2 cellular contexts compared by ENCODE assay signal in the genomic region with DNA sequence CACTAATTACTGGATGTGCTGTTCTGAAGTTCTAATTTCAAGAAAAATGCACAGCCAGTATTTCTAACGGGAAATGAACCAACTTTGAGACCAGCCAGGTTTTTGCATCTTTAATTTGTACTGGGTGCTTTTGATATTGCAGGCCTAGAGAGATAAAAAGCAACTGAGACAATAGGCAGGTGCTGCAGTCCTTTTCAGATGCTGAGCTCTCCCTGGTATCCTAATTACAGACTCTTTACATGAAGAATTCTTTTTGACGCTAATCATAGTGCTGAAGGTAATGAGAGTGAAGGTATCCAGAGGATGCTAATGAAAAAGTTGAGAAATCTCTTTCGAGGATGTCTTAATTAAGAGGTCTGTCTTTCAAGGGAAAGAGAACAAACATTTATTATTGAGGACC.
TF ChIP-seq lines count a peak whose summit lies in the region.

No MANE protein-coding gene starts in this region.

TF ChIP-seq in GM23338, 12 proteins besides CTCF, POLR2A, EP300 and RAD21 (continued from another document):
- TF ChIP-seq, protein P1, sequence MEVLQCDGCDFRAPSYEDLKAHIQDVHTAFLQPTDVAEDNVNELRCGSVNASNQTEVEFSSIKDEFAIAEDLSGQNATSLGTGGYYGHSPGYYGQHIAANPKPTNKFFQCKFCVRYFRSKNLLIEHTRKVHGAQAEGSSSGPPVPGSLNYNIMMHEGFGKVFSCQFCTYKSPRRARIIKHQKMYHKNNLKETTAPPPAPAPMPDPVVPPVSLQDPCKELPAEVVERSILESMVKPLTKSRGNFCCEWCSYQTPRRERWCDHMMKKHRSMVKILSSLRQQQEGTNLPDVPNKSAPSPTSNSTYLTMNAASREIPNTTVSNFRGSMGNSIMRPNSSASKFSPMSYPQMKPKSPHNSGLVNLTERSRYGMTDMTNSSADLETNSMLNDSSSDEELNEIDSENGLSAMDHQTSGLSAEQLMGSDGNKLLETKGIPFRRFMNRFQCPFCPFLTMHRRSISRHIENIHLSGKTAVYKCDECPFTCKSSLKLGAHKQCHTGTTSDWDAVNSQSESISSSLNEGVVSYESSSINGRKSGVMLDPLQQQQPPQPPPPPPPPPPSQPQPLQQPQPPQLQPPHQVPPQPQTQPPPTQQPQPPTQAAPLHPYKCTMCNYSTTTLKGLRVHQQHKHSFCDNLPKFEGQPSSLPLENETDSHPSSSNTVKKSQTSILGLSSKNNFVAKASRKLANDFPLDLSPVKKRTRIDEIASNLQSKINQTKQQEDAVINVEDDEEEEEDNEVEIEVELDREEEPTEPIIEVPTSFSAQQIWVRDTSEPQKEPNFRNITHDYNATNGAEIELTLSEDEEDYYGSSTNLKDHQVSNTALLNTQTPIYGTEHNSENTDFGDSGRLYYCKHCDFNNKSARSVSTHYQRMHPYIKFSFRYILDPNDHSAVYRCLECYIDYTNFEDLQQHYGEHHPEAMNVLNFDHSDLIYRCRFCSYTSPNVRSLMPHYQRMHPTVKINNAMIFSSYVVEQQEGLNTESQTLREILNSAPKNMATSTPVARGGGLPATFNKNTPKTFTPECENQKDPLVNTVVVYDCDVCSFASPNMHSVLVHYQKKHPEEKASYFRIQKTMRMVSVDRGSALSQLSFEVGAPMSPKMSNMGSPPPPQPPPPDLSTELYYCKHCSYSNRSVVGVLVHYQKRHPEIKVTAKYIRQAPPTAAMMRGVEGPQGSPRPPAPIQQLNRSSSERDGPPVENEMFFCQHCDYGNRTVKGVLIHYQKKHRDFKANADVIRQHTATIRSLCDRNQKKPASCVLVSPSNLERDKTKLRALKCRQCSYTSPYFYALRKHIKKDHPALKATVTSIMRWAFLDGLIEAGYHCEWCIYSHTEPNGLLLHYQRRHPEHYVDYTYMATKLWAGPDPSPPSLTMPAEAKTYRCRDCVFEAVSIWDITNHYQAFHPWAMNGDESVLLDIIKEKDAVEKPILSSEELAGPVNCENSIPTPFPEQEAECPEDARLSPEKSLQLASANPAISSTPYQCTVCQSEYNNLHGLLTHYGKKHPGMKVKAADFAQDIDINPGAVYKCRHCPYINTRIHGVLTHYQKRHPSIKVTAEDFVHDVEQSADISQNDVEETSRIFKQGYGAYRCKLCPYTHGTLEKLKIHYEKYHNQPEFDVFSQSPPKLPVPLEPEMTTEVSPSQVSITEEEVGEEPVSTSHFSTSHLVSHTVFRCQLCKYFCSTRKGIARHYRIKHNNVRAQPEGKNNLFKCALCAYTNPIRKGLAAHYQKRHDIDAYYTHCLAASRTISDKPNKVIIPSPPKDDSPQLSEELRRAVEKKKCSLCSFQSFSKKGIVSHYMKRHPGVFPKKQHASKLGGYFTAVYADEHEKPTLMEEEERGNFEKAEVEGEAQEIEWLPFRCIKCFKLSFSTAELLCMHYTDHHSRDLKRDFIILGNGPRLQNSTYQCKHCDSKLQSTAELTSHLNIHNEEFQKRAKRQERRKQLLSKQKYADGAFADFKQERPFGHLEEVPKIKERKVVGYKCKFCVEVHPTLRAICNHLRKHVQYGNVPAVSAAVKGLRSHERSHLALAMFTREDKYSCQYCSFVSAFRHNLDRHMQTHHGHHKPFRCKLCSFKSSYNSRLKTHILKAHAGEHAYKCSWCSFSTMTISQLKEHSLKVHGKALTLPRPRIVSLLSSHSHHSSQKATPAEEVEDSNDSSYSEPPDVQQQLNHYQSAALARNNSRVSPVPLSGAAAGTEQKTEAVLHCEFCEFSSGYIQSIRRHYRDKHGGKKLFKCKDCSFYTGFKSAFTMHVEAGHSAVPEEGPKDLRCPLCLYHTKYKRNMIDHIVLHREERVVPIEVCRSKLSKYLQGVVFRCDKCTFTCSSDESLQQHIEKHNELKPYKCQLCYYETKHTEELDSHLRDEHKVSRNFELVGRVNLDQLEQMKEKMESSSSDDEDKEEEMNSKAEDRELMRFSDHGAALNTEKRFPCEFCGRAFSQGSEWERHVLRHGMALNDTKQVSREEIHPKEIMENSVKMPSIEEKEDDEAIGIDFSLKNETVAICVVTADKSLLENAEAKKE (CRISPR knock-in tag; IDR thresholded peaks at IDR 0.05): no peak
- TF ChIP-seq EZH2phosphoT487 (IDR thresholded peaks at IDR 0.05; ENCODE audit: unreplicated experiment) (no peak), POLR2AphosphoS5 (IDR thresholded peaks at IDR 0.05; ENCODE audit: low read depth) (no peak), JUNB (IDR thresholded peaks at IDR 0.05; ENCODE audit: unreplicated experiment) (no peak)
- TF ChIP-seq, protein P2, sequence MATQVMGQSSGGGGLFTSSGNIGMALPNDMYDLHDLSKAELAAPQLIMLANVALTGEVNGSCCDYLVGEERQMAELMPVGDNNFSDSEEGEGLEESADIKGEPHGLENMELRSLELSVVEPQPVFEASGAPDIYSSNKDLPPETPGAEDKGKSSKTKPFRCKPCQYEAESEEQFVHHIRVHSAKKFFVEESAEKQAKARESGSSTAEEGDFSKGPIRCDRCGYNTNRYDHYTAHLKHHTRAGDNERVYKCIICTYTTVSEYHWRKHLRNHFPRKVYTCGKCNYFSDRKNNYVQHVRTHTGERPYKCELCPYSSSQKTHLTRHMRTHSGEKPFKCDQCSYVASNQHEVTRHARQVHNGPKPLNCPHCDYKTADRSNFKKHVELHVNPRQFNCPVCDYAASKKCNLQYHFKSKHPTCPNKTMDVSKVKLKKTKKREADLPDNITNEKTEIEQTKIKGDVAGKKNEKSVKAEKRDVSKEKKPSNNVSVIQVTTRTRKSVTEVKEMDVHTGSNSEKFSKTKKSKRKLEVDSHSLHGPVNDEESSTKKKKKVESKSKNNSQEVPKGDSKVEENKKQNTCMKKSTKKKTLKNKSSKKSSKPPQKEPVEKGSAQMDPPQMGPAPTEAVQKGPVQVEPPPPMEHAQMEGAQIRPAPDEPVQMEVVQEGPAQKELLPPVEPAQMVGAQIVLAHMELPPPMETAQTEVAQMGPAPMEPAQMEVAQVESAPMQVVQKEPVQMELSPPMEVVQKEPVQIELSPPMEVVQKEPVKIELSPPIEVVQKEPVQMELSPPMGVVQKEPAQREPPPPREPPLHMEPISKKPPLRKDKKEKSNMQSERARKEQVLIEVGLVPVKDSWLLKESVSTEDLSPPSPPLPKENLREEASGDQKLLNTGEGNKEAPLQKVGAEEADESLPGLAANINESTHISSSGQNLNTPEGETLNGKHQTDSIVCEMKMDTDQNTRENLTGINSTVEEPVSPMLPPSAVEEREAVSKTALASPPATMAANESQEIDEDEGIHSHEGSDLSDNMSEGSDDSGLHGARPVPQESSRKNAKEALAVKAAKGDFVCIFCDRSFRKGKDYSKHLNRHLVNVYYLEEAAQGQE (IDR thresholded peaks at IDR 0.05; ENCODE audit: unreplicated experiment): no peak
TF ChIP-seq in GM23338: peak in this region for 1.

TF ChIP-seq in WTC11, 78 proteins besides CTCF, POLR2A, EP300 and RAD21 (continued from another document):
- TF ChIP-seq, protein P3, sequence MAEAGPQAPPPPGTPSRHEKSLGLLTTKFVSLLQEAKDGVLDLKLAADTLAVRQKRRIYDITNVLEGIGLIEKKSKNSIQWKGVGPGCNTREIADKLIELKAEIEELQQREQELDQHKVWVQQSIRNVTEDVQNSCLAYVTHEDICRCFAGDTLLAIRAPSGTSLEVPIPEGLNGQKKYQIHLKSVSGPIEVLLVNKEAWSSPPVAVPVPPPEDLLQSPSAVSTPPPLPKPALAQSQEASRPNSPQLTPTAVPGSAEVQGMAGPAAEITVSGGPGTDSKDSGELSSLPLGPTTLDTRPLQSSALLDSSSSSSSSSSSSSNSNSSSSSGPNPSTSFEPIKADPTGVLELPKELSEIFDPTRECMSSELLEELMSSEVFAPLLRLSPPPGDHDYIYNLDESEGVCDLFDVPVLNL (CRISPR knock-in tag; IDR thresholded peaks at IDR 0.05; ENCODE audit: borderline replicate concordance, low read depth): no peak
- TF ChIP-seq TP53 (CRISPR knock-in tag; IDR thresholded peaks at IDR 0.05) (no peak), GRHL2 (CRISPR knock-in tag; IDR thresholded peaks at IDR 0.05; ENCODE audit: insufficient replicate concordance, severe bottlenecking) (no peak), ZNF263 (CRISPR knock-in tag; IDR thresholded peaks at IDR 0.05; ENCODE audit: low read depth) (no peak), CREB1 (CRISPR knock-in tag; IDR thresholded peaks at IDR 0.05) (no peak), RELA (CRISPR knock-in tag; IDR thresholded peaks at IDR 0.05; ENCODE audit: borderline replicate concordance) (no peak)
- TF ChIP-seq, protein P4, sequence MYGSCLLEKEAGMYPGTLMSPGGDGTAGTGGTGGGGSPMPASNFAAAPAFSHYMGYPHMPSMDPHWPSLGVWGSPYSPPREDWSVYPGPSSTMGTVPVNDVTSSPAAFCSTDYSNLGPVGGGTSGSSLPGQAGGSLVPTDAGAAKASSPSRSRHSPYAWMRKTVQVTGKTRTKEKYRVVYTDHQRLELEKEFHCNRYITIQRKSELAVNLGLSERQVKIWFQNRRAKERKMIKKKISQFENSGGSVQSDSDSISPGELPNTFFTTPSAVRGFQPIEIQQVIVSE (CRISPR knock-in tag; IDR thresholded peaks at IDR 0.05; ENCODE audit: borderline replicate concordance): no peak
- TF ChIP-seq, protein P5, sequence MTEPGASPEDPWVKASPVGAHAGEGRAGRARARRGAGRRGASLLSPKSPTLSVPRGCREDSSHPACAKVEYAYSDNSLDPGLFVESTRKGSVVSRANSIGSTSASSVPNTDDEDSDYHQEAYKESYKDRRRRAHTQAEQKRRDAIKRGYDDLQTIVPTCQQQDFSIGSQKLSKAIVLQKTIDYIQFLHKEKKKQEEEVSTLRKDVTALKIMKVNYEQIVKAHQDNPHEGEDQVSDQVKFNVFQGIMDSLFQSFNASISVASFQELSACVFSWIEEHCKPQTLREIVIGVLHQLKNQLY (CRISPR knock-in tag; IDR thresholded peaks at IDR 0.05): no peak
- TF ChIP-seq, protein P6, sequence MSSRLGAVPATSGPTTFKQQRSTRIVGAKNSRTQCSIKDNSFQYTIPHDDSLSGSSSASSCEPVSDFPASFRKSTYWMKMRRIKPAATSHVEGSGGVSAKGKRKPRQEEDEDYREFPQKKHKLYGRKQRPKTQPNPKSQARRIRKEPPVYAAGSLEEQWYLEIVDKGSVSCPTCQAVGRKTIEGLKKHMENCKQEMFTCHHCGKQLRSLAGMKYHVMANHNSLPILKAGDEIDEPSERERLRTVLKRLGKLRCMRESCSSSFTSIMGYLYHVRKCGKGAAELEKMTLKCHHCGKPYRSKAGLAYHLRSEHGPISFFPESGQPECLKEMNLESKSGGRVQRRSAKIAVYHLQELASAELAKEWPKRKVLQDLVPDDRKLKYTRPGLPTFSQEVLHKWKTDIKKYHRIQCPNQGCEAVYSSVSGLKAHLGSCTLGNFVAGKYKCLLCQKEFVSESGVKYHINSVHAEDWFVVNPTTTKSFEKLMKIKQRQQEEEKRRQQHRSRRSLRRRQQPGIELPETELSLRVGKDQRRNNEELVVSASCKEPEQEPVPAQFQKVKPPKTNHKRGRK (CRISPR knock-in tag; IDR thresholded peaks at IDR 0.05; ENCODE audit: borderline replicate concordance): no peak
